Comparison of ENCODE assay signal across 1 cellular context in the genomic region with DNA sequence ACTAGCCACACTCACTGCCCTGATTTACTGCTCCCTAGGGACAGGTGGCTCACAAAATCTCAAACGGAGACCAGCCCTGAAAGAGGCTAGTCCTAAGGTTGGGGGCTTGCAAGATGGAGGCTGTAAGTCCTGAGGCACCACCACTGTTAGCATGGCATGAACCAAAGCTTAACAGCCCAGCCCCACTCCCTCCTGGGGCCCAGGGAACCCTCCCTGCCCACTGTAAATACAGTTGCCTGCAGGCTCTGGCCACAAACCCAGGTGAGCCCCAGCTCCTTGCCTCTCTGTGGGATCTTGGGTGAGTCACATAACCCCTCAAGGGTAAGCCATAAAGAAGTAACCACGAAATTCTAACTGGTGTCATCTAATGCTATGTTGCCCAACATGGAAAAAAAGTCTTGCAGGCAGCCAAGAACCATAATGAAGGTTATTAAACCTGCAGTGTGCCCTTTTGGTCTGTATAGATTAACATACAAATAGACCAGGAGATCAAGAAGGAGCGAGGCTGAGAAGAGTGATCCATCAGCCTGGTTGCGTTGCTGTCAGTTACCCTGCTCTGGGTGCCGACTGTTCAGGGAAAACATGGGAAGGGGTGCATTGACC.
TF ChIP-seq lines count a peak whose summit lies in the region.

No MANE protein-coding gene starts in this region.

TF ChIP-seq in HEK293, 187 proteins besides CTCF, POLR2A, EP300 and RAD21 (continued from another document and continues in another):
- TF ChIP-seq, protein P1, sequence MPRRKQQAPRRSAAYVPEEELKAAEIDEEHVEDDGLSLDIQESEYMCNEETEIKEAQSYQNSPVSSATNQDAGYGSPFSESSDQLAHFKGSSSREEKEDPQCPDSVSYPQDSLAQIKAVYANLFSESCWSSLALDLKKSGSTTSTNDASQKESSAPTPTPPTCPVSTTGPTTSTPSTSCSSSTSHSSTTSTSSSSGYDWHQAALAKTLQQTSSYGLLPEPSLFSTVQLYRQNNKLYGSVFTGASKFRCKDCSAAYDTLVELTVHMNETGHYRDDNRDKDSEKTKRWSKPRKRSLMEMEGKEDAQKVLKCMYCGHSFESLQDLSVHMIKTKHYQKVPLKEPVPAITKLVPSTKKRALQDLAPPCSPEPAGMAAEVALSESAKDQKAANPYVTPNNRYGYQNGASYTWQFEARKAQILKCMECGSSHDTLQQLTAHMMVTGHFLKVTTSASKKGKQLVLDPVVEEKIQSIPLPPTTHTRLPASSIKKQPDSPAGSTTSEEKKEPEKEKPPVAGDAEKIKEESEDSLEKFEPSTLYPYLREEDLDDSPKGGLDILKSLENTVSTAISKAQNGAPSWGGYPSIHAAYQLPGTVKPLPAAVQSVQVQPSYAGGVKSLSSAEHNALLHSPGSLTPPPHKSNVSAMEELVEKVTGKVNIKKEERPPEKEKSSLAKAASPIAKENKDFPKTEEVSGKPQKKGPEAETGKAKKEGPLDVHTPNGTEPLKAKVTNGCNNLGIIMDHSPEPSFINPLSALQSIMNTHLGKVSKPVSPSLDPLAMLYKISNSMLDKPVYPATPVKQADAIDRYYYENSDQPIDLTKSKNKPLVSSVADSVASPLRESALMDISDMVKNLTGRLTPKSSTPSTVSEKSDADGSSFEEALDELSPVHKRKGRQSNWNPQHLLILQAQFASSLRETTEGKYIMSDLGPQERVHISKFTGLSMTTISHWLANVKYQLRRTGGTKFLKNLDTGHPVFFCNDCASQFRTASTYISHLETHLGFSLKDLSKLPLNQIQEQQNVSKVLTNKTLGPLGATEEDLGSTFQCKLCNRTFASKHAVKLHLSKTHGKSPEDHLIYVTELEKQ (tag by site-specific recombination; IDR thresholded peaks at IDR 0.05; ENCODE audit: borderline replicate concordance) = 0 out of 2 replicates have a peak, but pooled peaks have one; percentile 26
- no peak for TF ChIP-seq YY1 (tag by site-specific recombination; IDR thresholded peaks at IDR 0.05)
- TF ChIP-seq ZIC2 (tag by site-specific recombination; IDR thresholded peaks at IDR 0.05) = peak; percentile 88
- no peak; the same call in 1 of the 2 replicates for TF ChIP-seq SCRT2 (tag by site-specific recombination; IDR thresholded peaks at IDR 0.05)
- no peak for TF ChIP-seq ZNF585B (tag by site-specific recombination; IDR thresholded peaks at IDR 0.05)
- TF ChIP-seq, protein P2, sequence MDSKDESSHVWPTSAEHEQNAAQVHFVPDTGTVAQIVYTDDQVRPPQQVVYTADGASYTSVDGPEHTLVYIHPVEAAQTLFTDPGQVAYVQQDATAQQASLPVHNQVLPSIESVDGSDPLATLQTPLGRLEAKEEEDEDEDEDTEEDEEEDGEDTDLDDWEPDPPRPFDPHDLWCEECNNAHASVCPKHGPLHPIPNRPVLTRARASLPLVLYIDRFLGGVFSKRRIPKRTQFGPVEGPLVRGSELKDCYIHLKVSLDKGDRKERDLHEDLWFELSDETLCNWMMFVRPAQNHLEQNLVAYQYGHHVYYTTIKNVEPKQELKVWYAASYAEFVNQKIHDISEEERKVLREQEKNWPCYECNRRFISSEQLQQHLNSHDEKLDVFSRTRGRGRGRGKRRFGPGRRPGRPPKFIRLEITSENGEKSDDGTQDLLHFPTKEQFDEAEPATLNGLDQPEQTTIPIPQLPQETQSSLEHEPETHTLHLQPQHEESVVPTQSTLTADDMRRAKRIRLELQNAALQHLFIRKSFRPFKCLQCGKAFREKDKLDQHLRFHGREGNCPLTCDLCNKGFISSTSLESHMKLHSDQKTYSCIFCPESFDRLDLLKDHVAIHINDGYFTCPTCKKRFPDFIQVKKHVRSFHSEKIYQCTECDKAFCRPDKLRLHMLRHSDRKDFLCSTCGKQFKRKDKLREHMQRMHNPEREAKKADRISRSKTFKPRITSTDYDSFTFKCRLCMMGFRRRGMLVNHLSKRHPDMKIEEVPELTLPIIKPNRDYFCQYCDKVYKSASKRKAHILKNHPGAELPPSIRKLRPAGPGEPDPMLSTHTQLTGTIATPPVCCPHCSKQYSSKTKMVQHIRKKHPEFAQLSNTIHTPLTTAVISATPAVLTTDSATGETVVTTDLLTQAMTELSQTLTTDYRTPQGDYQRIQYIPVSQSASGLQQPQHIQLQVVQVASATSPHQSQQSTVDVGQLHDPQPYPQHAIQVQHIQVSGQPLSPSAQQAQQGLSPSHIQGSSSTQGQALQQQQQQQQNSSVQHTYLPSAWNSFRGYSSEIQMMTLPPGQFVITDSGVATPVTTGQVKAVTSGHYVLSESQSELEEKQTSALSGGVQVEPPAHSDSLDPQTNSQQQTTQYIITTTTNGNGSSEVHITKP (tag by site-specific recombination; IDR thresholded peaks at IDR 0.05) = peak; percentile 68
- TF ChIP-seq, protein P3, sequence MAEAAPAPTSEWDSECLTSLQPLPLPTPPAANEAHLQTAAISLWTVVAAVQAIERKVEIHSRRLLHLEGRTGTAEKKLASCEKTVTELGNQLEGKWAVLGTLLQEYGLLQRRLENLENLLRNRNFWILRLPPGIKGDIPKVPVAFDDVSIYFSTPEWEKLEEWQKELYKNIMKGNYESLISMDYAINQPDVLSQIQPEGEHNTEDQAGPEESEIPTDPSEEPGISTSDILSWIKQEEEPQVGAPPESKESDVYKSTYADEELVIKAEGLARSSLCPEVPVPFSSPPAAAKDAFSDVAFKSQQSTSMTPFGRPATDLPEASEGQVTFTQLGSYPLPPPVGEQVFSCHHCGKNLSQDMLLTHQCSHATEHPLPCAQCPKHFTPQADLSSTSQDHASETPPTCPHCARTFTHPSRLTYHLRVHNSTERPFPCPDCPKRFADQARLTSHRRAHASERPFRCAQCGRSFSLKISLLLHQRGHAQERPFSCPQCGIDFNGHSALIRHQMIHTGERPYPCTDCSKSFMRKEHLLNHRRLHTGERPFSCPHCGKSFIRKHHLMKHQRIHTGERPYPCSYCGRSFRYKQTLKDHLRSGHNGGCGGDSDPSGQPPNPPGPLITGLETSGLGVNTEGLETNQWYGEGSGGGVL (tag by site-specific recombination; IDR thresholded peaks at IDR 0.05) = no peak; the same call in 1 of the 2 replicates
- TF ChIP-seq, protein P4, sequence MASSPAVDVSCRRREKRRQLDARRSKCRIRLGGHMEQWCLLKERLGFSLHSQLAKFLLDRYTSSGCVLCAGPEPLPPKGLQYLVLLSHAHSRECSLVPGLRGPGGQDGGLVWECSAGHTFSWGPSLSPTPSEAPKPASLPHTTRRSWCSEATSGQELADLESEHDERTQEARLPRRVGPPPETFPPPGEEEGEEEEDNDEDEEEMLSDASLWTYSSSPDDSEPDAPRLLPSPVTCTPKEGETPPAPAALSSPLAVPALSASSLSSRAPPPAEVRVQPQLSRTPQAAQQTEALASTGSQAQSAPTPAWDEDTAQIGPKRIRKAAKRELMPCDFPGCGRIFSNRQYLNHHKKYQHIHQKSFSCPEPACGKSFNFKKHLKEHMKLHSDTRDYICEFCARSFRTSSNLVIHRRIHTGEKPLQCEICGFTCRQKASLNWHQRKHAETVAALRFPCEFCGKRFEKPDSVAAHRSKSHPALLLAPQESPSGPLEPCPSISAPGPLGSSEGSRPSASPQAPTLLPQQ (tag by site-specific recombination; IDR thresholded peaks at IDR 0.05) = 0 out of 2 replicates have a peak, but pooled peaks have one; percentile 25
- TF ChIP-seq ZNF600 (tag by site-specific recombination; IDR thresholded peaks at IDR 0.05) = peak; percentile 80
- TF ChIP-seq ZNF184 (tag by site-specific recombination; IDR thresholded peaks at IDR 0.05) = no peak
- no peak for TF ChIP-seq ZFHX2 (tag by site-specific recombination; conservative IDR thresholded peaks at IDR 0.05)
- TF ChIP-seq RBAK (tag by site-specific recombination; IDR thresholded peaks at IDR 0.05) = no peak
- peak; percentile 27; the same call in 1 of the 2 replicates for TF ChIP-seq KLF8 (tag by site-specific recombination; IDR thresholded peaks at IDR 0.05)
- TF ChIP-seq, protein P5, sequence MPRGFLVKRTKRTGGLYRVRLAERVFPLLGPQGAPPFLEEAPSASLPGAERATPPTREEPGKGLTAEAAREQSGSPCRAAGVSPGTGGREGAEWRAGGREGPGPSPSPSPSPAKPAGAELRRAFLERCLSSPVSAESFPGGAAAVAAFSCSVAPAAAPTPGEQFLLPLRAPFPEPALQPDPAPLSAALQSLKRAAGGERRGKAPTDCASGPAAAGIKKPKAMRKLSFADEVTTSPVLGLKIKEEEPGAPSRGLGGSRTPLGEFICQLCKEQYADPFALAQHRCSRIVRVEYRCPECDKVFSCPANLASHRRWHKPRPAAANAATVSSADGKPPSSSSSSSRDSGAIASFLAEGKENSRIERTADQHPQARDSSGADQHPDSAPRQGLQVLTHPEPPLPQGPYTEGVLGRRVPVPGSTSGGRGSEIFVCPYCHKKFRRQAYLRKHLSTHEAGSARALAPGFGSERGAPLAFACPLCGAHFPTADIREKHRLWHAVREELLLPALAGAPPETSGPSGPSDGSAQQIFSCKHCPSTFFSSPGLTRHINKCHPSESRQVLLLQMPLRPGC (tag by site-specific recombination; IDR thresholded peaks at IDR 0.05) = 0 out of 2 replicates have a peak, but pooled peaks have one; percentile 60
- 0 out of 2 replicates have a peak, but pooled peaks have one; percentile 9 for TF ChIP-seq SP2 (tag by site-specific recombination; IDR thresholded peaks at IDR 0.05)
- TF ChIP-seq WT1 (tag by site-specific recombination; IDR thresholded peaks at IDR 0.05) = peak; percentile 66
- peak; percentile 50 for TF ChIP-seq FEZF1 (tag by site-specific recombination; IDR thresholded peaks at IDR 0.05)
- peak; percentile 75 for TF ChIP-seq ZBTB20 (tag by site-specific recombination; IDR thresholded peaks at IDR 0.05)
- TF ChIP-seq, protein P6, sequence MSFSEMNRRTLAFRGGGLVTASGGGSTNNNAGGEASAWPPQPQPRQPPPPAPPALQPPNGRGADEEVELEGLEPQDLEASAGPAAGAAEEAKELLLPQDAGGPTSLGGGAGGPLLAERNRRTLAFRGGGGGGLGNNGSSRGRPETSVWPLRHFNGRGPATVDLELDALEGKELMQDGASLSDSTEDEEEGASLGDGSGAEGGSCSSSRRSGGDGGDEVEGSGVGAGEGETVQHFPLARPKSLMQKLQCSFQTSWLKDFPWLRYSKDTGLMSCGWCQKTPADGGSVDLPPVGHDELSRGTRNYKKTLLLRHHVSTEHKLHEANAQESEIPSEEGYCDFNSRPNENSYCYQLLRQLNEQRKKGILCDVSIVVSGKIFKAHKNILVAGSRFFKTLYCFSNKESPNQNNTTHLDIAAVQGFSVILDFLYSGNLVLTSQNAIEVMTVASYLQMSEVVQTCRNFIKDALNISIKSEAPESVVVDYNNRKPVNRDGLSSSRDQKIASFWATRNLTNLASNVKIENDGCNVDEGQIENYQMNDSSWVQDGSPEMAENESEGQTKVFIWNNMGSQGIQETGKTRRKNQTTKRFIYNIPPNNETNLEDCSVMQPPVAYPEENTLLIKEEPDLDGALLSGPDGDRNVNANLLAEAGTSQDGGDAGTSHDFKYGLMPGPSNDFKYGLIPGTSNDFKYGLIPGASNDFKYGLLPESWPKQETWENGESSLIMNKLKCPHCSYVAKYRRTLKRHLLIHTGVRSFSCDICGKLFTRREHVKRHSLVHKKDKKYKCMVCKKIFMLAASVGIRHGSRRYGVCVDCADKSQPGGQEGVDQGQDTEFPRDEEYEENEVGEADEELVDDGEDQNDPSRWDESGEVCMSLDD (tag by site-specific recombination; IDR thresholded peaks at IDR 0.05) = no peak
- TF ChIP-seq SP3 (tag by site-specific recombination; IDR thresholded peaks at IDR 0.05) = no peak; the same call in 1 of the 2 replicates
- peak; percentile 64 for TF ChIP-seq ZNF629 (tag by site-specific recombination; IDR thresholded peaks at IDR 0.05)
- TF ChIP-seq, protein P7, sequence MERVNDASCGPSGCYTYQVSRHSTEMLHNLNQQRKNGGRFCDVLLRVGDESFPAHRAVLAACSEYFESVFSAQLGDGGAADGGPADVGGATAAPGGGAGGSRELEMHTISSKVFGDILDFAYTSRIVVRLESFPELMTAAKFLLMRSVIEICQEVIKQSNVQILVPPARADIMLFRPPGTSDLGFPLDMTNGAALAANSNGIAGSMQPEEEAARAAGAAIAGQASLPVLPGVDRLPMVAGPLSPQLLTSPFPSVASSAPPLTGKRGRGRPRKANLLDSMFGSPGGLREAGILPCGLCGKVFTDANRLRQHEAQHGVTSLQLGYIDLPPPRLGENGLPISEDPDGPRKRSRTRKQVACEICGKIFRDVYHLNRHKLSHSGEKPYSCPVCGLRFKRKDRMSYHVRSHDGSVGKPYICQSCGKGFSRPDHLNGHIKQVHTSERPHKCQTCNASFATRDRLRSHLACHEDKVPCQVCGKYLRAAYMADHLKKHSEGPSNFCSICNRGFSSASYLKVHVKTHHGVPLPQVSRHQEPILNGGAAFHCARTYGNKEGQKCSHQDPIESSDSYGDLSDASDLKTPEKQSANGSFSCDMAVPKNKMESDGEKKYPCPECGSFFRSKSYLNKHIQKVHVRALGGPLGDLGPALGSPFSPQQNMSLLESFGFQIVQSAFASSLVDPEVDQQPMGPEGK (tag by site-specific recombination; IDR thresholded peaks at IDR 0.05) = peak; percentile 75
- no peak for TF ChIP-seq KLF7 (tag by site-specific recombination; IDR thresholded peaks at IDR 0.05; ENCODE audit: borderline replicate concordance)
- no peak for TF ChIP-seq ZNF423 (tag by site-specific recombination; IDR thresholded peaks at IDR 0.05)
- TF ChIP-seq ZBTB48 (tag by site-specific recombination; IDR thresholded peaks at IDR 0.05) = peak; percentile 84
- TF ChIP-seq, protein P8, sequence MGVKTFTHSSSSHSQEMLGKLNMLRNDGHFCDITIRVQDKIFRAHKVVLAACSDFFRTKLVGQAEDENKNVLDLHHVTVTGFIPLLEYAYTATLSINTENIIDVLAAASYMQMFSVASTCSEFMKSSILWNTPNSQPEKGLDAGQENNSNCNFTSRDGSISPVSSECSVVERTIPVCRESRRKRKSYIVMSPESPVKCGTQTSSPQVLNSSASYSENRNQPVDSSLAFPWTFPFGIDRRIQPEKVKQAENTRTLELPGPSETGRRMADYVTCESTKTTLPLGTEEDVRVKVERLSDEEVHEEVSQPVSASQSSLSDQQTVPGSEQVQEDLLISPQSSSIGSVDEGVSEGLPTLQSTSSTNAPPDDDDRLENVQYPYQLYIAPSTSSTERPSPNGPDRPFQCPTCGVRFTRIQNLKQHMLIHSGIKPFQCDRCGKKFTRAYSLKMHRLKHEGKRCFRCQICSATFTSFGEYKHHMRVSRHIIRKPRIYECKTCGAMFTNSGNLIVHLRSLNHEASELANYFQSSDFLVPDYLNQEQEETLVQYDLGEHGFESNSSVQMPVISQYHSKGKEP (tag by site-specific recombination; IDR thresholded peaks at IDR 0.05) = peak; percentile 51; the same call in 1 of the 2 replicates
- TF ChIP-seq ZEB2 (tag by site-specific recombination; IDR thresholded peaks at IDR 0.05) = peak; percentile 57
- TF ChIP-seq, protein P9, sequence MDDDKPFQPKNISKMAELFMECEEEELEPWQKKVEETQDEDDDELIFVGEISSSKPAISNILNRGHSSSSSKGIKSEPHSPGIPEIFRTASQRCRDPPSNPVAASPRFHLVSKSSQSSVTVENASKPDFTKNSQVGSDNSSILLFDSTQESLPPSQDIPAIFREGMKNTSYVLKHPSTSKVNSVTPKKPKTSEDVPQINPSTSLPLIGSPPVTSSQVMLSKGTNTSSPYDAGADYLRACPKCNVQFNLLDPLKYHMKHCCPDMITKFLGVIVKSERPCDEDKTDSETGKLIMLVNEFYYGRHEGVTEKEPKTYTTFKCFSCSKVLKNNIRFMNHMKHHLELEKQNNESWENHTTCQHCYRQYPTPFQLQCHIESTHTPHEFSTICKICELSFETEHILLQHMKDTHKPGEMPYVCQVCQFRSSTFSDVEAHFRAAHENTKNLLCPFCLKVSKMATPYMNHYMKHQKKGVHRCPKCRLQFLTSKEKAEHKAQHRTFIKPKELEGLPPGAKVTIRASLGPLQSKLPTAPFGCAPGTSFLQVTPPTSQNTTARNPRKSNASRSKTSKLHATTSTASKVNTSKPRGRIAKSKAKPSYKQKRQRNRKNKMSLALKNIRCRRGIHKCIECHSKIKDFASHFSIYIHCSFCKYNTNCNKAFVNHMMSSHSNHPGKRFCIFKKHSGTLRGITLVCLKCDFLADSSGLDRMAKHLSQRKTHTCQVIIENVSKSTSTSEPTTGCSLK (tag by site-specific recombination; IDR thresholded peaks at IDR 0.05) = no peak
- no peak for TF ChIP-seq SETDB1 (IDR thresholded peaks at IDR 0.05; ENCODE audit: insufficient read length, low read length)
- peak; percentile 11; the same call in 1 of the 2 replicates for TF ChIP-seq ZNF394 (tag by site-specific recombination; IDR thresholded peaks at IDR 0.05; ENCODE audit: borderline replicate concordance)
- TF ChIP-seq ZNF843 (tag by site-specific recombination; IDR thresholded peaks at IDR 0.05) = no peak
